ENCODE assay signal across 18 cellular contexts in the genomic region with DNA sequence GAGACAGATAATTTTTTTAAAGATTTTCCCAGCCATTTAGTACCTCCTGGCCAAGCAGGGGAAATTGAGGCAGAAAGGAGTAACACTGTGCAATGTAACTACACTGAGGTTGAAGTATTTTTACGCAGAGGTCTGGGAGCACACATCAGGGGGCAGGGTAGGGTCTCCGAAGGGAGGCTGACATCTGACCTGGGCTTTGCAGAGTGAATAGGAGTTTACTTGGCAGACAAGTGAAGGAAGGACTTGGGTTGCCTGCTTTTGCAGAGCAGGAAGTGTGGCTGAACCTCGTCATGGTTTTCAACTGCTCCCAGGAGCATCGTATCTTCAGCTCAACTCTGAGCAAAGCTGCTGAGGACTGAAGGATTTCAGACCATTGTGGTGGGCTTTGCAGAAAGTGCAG.
DNase-seq lines count a peak whose midpoint lies in the region; ATAC-seq and TF ChIP-seq lines count a peak whose summit lies in the region.
"Had no signal": no experiment of that assay in that cellular context is flagged by ENCODE, and none has a peak within 500 bp of the region (broad histone marks: within the 10 kb centered on the region; RNA-seq: fewer than 3 reads in every experiment).

No MANE protein-coding gene starts in this region.

- H3K27ac Mint-ChIP-seq in nephron progenitor cell, result no peak overlapping the region
- no peak overlapping the region for H3K27ac Mint-ChIP-seq in activated naive CD4-positive, alpha-beta T cell treated with anti-CD3 and anti-CD28 coated beads, Interleukin-2, amount 50 U/mL, for 72 hours
- H3K27ac Mint-ChIP-seq: CD4-positive, CD25-positive, alpha-beta regulatory T cell had no signal

- no peak for TF ChIP-seq EP300 in SK-N-SH (IDR thresholded peaks at IDR 0.05; ENCODE audit: borderline replicate concordance in 1 of 2, low read depth in 1 of 2, low read length in 1 of 2)

- peaks cover 0 to 2% of the 10 kb centered on the region in 2 experiments for H3K36me3 ChIP-seq in SK-N-SH (replicated peaks in 1 of 2; ENCODE audit: control insufficient read depth in 1 of 2, insufficient read depth in 2 of 2, low read length in 1 of 2)
- no peaks in the 10 kb centered on the region for H3K36me3 ChIP-seq in colonic mucosa

- DNase-seq in SK-N-SH (no peak), colonic mucosa (no peak), nephron progenitor cell (no peak), DMS114 treated with DMSO at 0.1 percent for 48 hours (lab: John Stamatoyannopoulos, UW; ENCODE audit: unreplicated experiment) (no peak), foreskin melanocyte (no peak)
- DNase-seq in activated naive CD4-positive, alpha-beta T cell treated with anti-CD3 and anti-CD28 coated beads, Interleukin-2, amount 50 U/mL, for 72 hours (ENCODE audit: low spot score in 2 of 2), result no peak
- DNase-seq: 8988T; CD4-positive, CD25-positive, alpha-beta regulatory T cell; HCEC 1CT; NCI-H1105; NCI-H1436 treated with DMSO at 0.1 percent for 48 hours; NCI-H187 treated with DMSO at 0.1 percent for 48 hours; NCI-H2171 treated with DMSO at 0.1 percent for 48 hours; NCI-H345; NCI-H510A treated with DMSO at 0.1 percent for 48 hours; NCI-H748 treated with DMSO at 0.1 percent for 48 hours had no signal

- no peak for TF ChIP-seq RAD21 in SK-N-SH (IDR thresholded peaks at IDR 0.05; ENCODE audit: low read length)

- H3K79me2 ChIP-seq in SK-N-SH (ENCODE audit: insufficient read depth), result no peaks in the 10 kb centered on the region

- POLR2A ChIA-PET in SK-N-SH (lab: Yijun Ruan, JAX), result no interaction called here

- peaks cover 26% of the 10 kb centered on the region for H3K27me3 Mint-ChIP-seq in nephron progenitor cell (ENCODE audit: low read depth, poor library complexity)
- H3K27me3 Mint-ChIP-seq: IgD-negative memory B cell had no signal

- H3K4me3 Mint-ChIP-seq in nephron progenitor cell, result peak overlapping the region; percentile 14
- H3K4me3 Mint-ChIP-seq: CD4-positive, CD25-positive, alpha-beta regulatory T cell; IgD-negative memory B cell had no signal

- no peak overlapping the region for H2AFZ ChIP-seq in SK-N-SH (ENCODE audit: low read depth)

- H3K4me3 ChIP-seq in SK-N-SH (ENCODE audit: low read depth in 2 of 2, low read length in 1 of 2) (no peak overlapping the region), colonic mucosa (no peak overlapping the region)

- ATAC-seq in SK-N-SH treated with all-trans-retinoic acid at 6 μM for 48 hours, result no peak
- ATAC-seq in activated naive CD4-positive, alpha-beta T cell treated with anti-CD3 and anti-CD28 coated beads, Interleukin-2, amount 50 U/mL, for 72 hours, result no peak

- H3K9ac ChIP-seq in SK-N-SH (no peak overlapping the region), colonic mucosa (ENCODE audit: low read depth in 2 of 2, low read length in 2 of 2) (no peak overlapping the region)

- no peaks in the 10 kb centered on the region for H4K20me1 ChIP-seq in SK-N-SH (ENCODE audit: insufficient read depth)

- CTCF ChIA-PET in SK-N-SH (lab: Yijun Ruan, JAX), result interaction anchor here (6.6 kb wide), 1 partner anchor 22 kb away, joined by 42 read pairs; no protein-coding TSS in a partner anchor

- WGBS in SK-N-SH (ENCODE audit: low lambda C conversion rate), result 79% methylated on average over 4 of the region's 4 CpGs

- H3K27me3 ChIP-seq in SK-N-SH (ENCODE audit: insufficient read depth) (no peaks in the 10 kb centered on the region), colonic mucosa (no peaks in the 10 kb centered on the region)

- no peak overlapping the region for H3K27ac ChIP-seq in SK-N-SH (ENCODE audit: low read depth in 2 of 2, low read length in 1 of 2)
- peak overlapping the region; percentile 72 for H3K27ac ChIP-seq in colonic mucosa

- H3K36me3 Mint-ChIP-seq in nephron progenitor cell (ENCODE audit: low read depth), result no peaks in the 10 kb centered on the region
- no peaks in the 10 kb centered on the region for H3K36me3 Mint-ChIP-seq in activated naive CD4-positive, alpha-beta T cell treated with anti-CD3 and anti-CD28 coated beads, Interleukin-2, amount 50 U/mL, for 72 hours
- H3K36me3 Mint-ChIP-seq: CD4-positive, CD25-positive, alpha-beta regulatory T cell had no signal

- no peak overlapping the region for H3K4me2 ChIP-seq in SK-N-SH

- intact Hi-C loops in colonic mucosa (cut with DNase I), result no loop called here

- H3K9me3 Mint-ChIP-seq in nephron progenitor cell, result peaks cover 3% of the 10 kb centered on the region
- H3K9me3 Mint-ChIP-seq in activated naive CD4-positive, alpha-beta T cell treated with anti-CD3 and anti-CD28 coated beads, Interleukin-2, amount 50 U/mL, for 72 hours, result no peaks in the 10 kb centered on the region

- H3K4me1 ChIP-seq in SK-N-SH (ENCODE audit: control insufficient read depth in 1 of 2, insufficient read depth in 2 of 2, low read depth in 1 of 2, low read length in 1 of 2), result no peaks in the 10 kb centered on the region; a peak in 1 of 4 replicates
- peaks cover 4% of the 10 kb centered on the region for H3K4me1 ChIP-seq in colonic mucosa

- no peaks in the 10 kb centered on the region for H3K9me2 ChIP-seq in SK-N-SH

- H3K4me1 Mint-ChIP-seq in nephron progenitor cell, result peaks cover 27% of the 10 kb centered on the region
- H3K4me1 Mint-ChIP-seq: CD4-positive, CD25-positive, alpha-beta regulatory T cell had no signal

- H3K9me3 ChIP-seq in SK-N-SH (no peaks in the 10 kb centered on the region), colonic mucosa (no peaks in the 10 kb centered on the region)

- no peaks in the 10 kb centered on the region for H3F3A ChIP-seq in SK-N-SH (replicated peaks; ENCODE audit: insufficient read depth)

- TF ChIP-seq CTCF in SK-N-SH (IDR thresholded peaks at IDR 0.05) (no peak), colonic mucosa (IDR thresholded peaks at IDR 0.05) (no peak), nephron progenitor cell (IDR thresholded peaks at IDR 0.05) (no peak)

TF ChIP-seq in SK-N-SH treated with all-trans-retinoic acid at 6 μM for 48 hours, 23 proteins besides CTCF, POLR2A, EP300 and RAD21:
- TF ChIP-seq ZFP3 (CRISPR knock-in tag; IDR thresholded peaks at IDR 0.05), result peak; percentile 92
- no peak for TF ChIP-seq TOX (CRISPR knock-in tag; IDR thresholded peaks at IDR 0.05; ENCODE audit: borderline replicate concordance)

TF ChIP-seq in SK-N-SH, 30 proteins besides CTCF, POLR2A, EP300 and RAD21:
- TF ChIP-seq, protein P1, sequence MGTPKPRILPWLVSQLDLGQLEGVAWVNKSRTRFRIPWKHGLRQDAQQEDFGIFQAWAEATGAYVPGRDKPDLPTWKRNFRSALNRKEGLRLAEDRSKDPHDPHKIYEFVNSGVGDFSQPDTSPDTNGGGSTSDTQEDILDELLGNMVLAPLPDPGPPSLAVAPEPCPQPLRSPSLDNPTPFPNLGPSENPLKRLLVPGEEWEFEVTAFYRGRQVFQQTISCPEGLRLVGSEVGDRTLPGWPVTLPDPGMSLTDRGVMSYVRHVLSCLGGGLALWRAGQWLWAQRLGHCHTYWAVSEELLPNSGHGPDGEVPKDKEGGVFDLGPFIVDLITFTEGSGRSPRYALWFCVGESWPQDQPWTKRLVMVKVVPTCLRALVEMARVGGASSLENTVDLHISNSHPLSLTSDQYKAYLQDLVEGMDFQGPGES (IDR thresholded peaks at IDR 0.05; ENCODE audit: low read depth, low read length), result no peak
- TF ChIP-seq NFIC (IDR thresholded peaks at IDR 0.05; ENCODE audit: borderline replicate concordance) (no peak), GABPA (IDR thresholded peaks at IDR 0.05; ENCODE audit: low read depth) (no peak)
TF ChIP-seq in SK-N-SH: peak in this region for 0.
